ENCODE assay signal across 22 cellular contexts in genomic region chr1:15465674-15466073, GRCh38. TPM values are rescaled to one million over a fixed set of nuclear protein-coding genes. Genes with fewer than 3 reads are reported as not detected.
DNase-seq lines count a peak whose midpoint lies in the region; ATAC-seq, FAIRE-seq and TF ChIP-seq lines count a peak whose summit lies in the region.
"Had no signal": no experiment of that assay in that cellular context is flagged by ENCODE, and none has a peak within 500 bp of the region (broad histone marks: within the 10 kb centered on the region; RNA-seq: fewer than 3 reads in every experiment).

No MANE protein-coding gene starts in this region.

- H3K27ac ChIP-seq in K562 (ENCODE audit: extremely low read depth, low read depth, low read length) (no peak overlapping the region), upper lobe of right lung (no peak overlapping the region)
- H3K27ac ChIP-seq: BLaER1 treated with 17β-estradiol and CSF1 and Interleukin-3, amounts not matched to agents 10 nM and 100 nM had no signal

- TF ChIP-seq CTCF in K562 (IDR thresholded peaks at IDR 0.05 in 2 of 3, conservative IDR thresholded peaks at IDR 0.05 in 1 of 3; ENCODE audit: insufficient read depth in 2 of 3, low read depth in 1 of 3, low read length in 3 of 3): no peak
- no peak for TF ChIP-seq CTCF in upper lobe of right lung (IDR thresholded peaks at IDR 0.05)

- TF ChIP-seq POLR2A in K562 (conservative IDR thresholded peaks at IDR 0.05): no peak

- DNase-seq in NCI-H2171 treated with DMSO at 0.1 percent for 48 hours (lab: John Stamatoyannopoulos, UW) (peak; percentile 30), NCI-H2171 (lab: John Stamatoyannopoulos, UW) (no peak), MV-4-11 (lab: John Stamatoyannopoulos, UW) (peak; percentile 66), K562 (ENCODE audit: extremely low read depth in 1 of 4, low spot score in 3 of 4) (peak in 3 of 4 experiments; percentile 34 to 49 (median 34)), upper lobe of right lung (no peak), GOT3 (lab: John Stamatoyannopoulos, UW) (no peak)
- DNase-seq: 8988T; Caco-2; CD4-positive, alpha-beta memory T cell; DMS 273 treated with DMSO at 0.1 percent for 48 hours; DMS79 treated with DMSO at 0.1 percent for 48 hours; HCEC 1CT; MM.1S; NCI-H1694 treated with DMSO at 0.1 percent for 48 hours; NCI-H2081 treated with DMSO at 0.1 percent for 48 hours; NCI-H446 treated with DMSO at 0.1 percent for 48 hours; NCI-H526 treated with DMSO at 0.1 percent for 48 hours had no signal

- ATAC-seq in K562 (peak; percentile 72), upper lobe of right lung (peak; percentile 58), GM19328 (IDR thresholded peaks at IDR 0.05; ENCODE audit: unreplicated experiment) (no peak)
- ATAC-seq: GM12878, GM23338, Right ventricle myocardium inferior had no signal

- peak overlapping the region; percentile 29 for H3K4me2 ChIP-seq in K562 (ENCODE audit: insufficient read depth, low read length)
- H3K4me2 ChIP-seq: GM23338 had no signal

- FAIRE-seq in K562 (lab: Jason Lieb, UNC): no peak
- FAIRE-seq: GM12878 had no signal

- no peaks in the 10 kb centered on the region for H3K9me1 ChIP-seq in K562 (ENCODE audit: control insufficient read depth, insufficient read depth, low read length)

- H4K20me1 ChIP-seq in K562 (replicated peaks; ENCODE audit: control insufficient read depth, insufficient read depth, low read length): no peaks in the 10 kb centered on the region
- H4K20me1 ChIP-seq: BLaER1 treated with 17β-estradiol and CSF1 and Interleukin-3, amounts not matched to agents 10 nM and 100 nM had no signal

- H2AFZ ChIP-seq in K562 (ENCODE audit: low read depth, low read length): peak overlapping the region; percentile 52
- H2AFZ ChIP-seq: GM23338 had no signal

- H3K9me3 ChIP-seq in K562 (replicated peaks; ENCODE audit: control insufficient read depth, insufficient read depth, low read depth, low read length) (no peaks in the 10 kb centered on the region), upper lobe of right lung (no peaks in the 10 kb centered on the region)
- H3K9me3 ChIP-seq: BLaER1 treated with 17β-estradiol and CSF1 and Interleukin-3, amounts not matched to agents 10 nM and 100 nM; Caco-2 had no signal

- H3K4me3 ChIP-seq in K562 (no peak overlapping the region), upper lobe of right lung (no peak overlapping the region)
- H3K4me3 ChIP-seq: BLaER1 treated with 17β-estradiol and CSF1 and Interleukin-3, amounts not matched to agents 10 nM and 100 nM; GM12878; GM23338 had no signal

- H3K27me3 ChIP-seq in K562 (ENCODE audit: control insufficient read depth in 2 of 2, insufficient read depth in 2 of 2, low read length in 2 of 2) (0 out of 5 replicates have a peak, but pooled peaks cover 0 to 7% of the 10 kb centered on the region in 2 experiments), upper lobe of right lung (no peaks in the 10 kb centered on the region)
- H3K27me3 ChIP-seq: BLaER1 treated with 17β-estradiol and CSF1 and Interleukin-3, amounts not matched to agents 10 nM and 100 nM had no signal

- H3K79me2 ChIP-seq in K562 (ENCODE audit: control insufficient read depth, insufficient read depth, low read length): no peaks in the 10 kb centered on the region

- H3K4me1 ChIP-seq in K562 (replicated peaks in 1 of 2; ENCODE audit: control insufficient read depth in 2 of 2, insufficient read depth in 2 of 2, low read length in 2 of 2) (peaks cover 4 to 11% of the 10 kb centered on the region in 2 experiments; a peak in 4 of 5 replicates), upper lobe of right lung (peaks cover 14% of the 10 kb centered on the region)
- H3K4me1 ChIP-seq: Caco-2 had no signal

- in situ Hi-C loops in K562 (cut with MboI): no loop called here

- no peak for TF ChIP-seq EP300 in K562 (IDR thresholded peaks at IDR 0.05; ENCODE audit: low read length)

- BruUV-seq in K562 (replicated peaks; lab: Mats Ljungman, UMichigan): no TSS peak

- no peak for TF ChIP-seq RAD21 in K562 (CRISPR knock-in tag; conservative IDR thresholded peaks at IDR 0.05 in 1 of 2, IDR thresholded peaks at IDR 0.05 in 1 of 2)

- H3K36me3 ChIP-seq in K562 (ENCODE audit: control insufficient read depth, insufficient read depth, low read length): no peaks in the 10 kb centered on the region
- no peaks in the 10 kb centered on the region for H3K36me3 ChIP-seq in upper lobe of right lung
- H3K36me3 ChIP-seq: BLaER1 treated with 17β-estradiol and CSF1 and Interleukin-3, amounts not matched to agents 10 nM and 100 nM had no signal

- POLR2A ChIA-PET in K562 (lab: Yijun Ruan, JAX): interaction anchor here (0.6 to 1.7 kb wide), 3 partner anchors 9 to 256 kb away, joined by 3 to 5 read pairs (median 4); partner anchors contain the start of gene CELA2A

- CTCF ChIA-PET in K562 (lab: Yijun Ruan, JAX; ENCODE audit: low intra/inter-chr PET ratio): no interaction called here

- 29% methylated on average over 7 of the region's 7 CpGs for WGBS in K562 (ENCODE audit: insufficient coverage, low coverage, missing lambda C conversion rate)

- no peak overlapping the region for H3K9ac ChIP-seq in K562 (ENCODE audit: insufficient read depth in 1 of 2, low read depth in 2 of 2, low read length in 2 of 2)
- H3K9ac ChIP-seq: BLaER1 treated with 17β-estradiol and CSF1 and Interleukin-3, amounts not matched to agents 10 nM and 100 nM had no signal

- intact Hi-C loops in K562 (cut with micrococcal nuclease) (no loop called here), upper lobe of right lung (cut with DNase I) (no loop called here)

RNA-seq across cellular contexts. Expression of gene CELA2A, which starts 9.1 kb away (rescaled TPM):
- not detected in 2 replicates for total RNA-seq in K562 (2011; cell fraction: chromatin; rRNA removed; ENCODE audit: low replicate concordance)
- total RNA-seq in K562 (2011; cell fraction: nucleolus; rRNA removed): not detected in 2 replicates
- not detected in 2 replicates for total RNA-seq in K562 (2011; cell fraction: nucleoplasm; rRNA removed)
- total RNA-seq in K562 (2014; rRNA removed) (not detected in 2 replicates), K562 (2014; rRNA removed; fragmentation: Illumina TruSeq; extraction: Trizol) (not detected in 2 replicates), K562 (2015; rRNA removed; fragmentation: Illumina TruSeq; extraction: Trizol) (not detected in 2 replicates), K562 (2021) (0.47 and 0.62 TPM in 2 replicates), upper lobe of right lung (not detected)
- polyA plus RNA-seq in K562 (2011; rRNA removed) (not detected in 2 replicates), K562 (2014; fragmentation: Illumina TruSeq; extraction: Trizol) (not detected in 2 replicates), K562 (2014; fragmentation: Nextera tagmentation; extraction: Ambion mirVana) (not detected), K562 (2014; rRNA removed) (not detected in 2 replicates)
- polyA plus RNA-seq in K562 (2011; cell fraction: cytosol; rRNA removed): not detected in 2 replicates
- polyA plus RNA-seq in K562 (2011; cell fraction: nucleus; rRNA removed): 0.17 TPM in 1 of 2 replicates, not detected in the other
- 0.30 TPM in 1 of 2 replicates, not detected in the other for polyA plus RNA-seq in K562 (2012)
- not detected in 2 replicates for polyA minus RNA-seq in K562 (2011; rRNA and poly(A)+ RNA removed)
- polyA minus RNA-seq in K562 (2011; cell fraction: cytosol; rRNA and poly(A)+ RNA removed): not detected in 2 replicates
- polyA minus RNA-seq in K562 (2011; cell fraction: nucleus; rRNA and poly(A)+ RNA removed): not detected in 2 replicates
- total RNA-seq: Caco-2; CD4-positive, alpha-beta memory T cell; GM23338; Right ventricle myocardium inferior had no signal
- polyA plus RNA-seq: CD4-positive, alpha-beta memory T cell; GM12878; GM23338 had no signal

RNA-seq across cellular contexts. Expression of gene CELA2B, which starts 10.2 kb away (rescaled TPM):
- not detected in 2 replicates for total RNA-seq in K562 (2011; cell fraction: chromatin; rRNA removed; ENCODE audit: low replicate concordance)
- total RNA-seq in K562 (2011; cell fraction: nucleolus; rRNA removed): not detected in 2 replicates
- not detected in 2 replicates for total RNA-seq in K562 (2011; cell fraction: nucleoplasm; rRNA removed)
- total RNA-seq in K562 (2014; rRNA removed): 2.1 TPM in 1 of 2 replicates, not detected in the other
- total RNA-seq in K562 (2014; rRNA removed; fragmentation: Illumina TruSeq; extraction: Trizol): not detected in 2 replicates
- total RNA-seq in K562 (2015; rRNA removed; fragmentation: Illumina TruSeq; extraction: Trizol): not detected in 2 replicates
- total RNA-seq in K562 (2021): 0.40 and 0.51 TPM in 2 replicates
- not detected in 2 replicates for polyA plus RNA-seq in K562 (2011; rRNA removed)
- polyA plus RNA-seq in K562 (2011; cell fraction: cytosol; rRNA removed): 0.31 TPM in 1 of 2 replicates, not detected in the other
- polyA plus RNA-seq in K562 (2011; cell fraction: nucleus; rRNA removed): not detected in 2 replicates
- polyA plus RNA-seq in K562 (2012): 0.28 TPM in 1 of 2 replicates, not detected in the other
- polyA plus RNA-seq in K562 (2014; fragmentation: Illumina TruSeq; extraction: Trizol): not detected in 2 replicates
- polyA plus RNA-seq in K562 (2014; fragmentation: Nextera tagmentation; extraction: Ambion mirVana): under 1 TPM in 1 of 2 experiments, not detected in 1; 0.25 TPM
- polyA plus RNA-seq in K562 (2014; rRNA removed): 0.25 and 0.39 TPM in 2 replicates
- polyA minus RNA-seq in K562 (2011; rRNA and poly(A)+ RNA removed): 0.28 TPM in 1 of 2 replicates, not detected in the other
- not detected in 2 replicates for polyA minus RNA-seq in K562 (2011; cell fraction: cytosol; rRNA and poly(A)+ RNA removed)
- polyA minus RNA-seq in K562 (2011; cell fraction: nucleus; rRNA and poly(A)+ RNA removed): not detected in 2 replicates
- total RNA-seq in upper lobe of right lung: not detected
- total RNA-seq: Caco-2; CD4-positive, alpha-beta memory T cell; GM12878; GM23338; Right ventricle myocardium inferior had no signal
- polyA plus RNA-seq: CD4-positive, alpha-beta memory T cell; GM12878; GM23338 had no signal

RNA-seq across cellular contexts. Expression of gene CTRC, which starts 27.4 kb away (rescaled TPM):
- total RNA-seq in K562 (2011; cell fraction: chromatin; rRNA removed; ENCODE audit: low replicate concordance): not detected in 2 replicates
- not detected in 2 replicates for total RNA-seq in K562 (2011; cell fraction: nucleolus; rRNA removed)
- total RNA-seq in K562 (2011; cell fraction: nucleoplasm; rRNA removed): not detected in 2 replicates
- total RNA-seq in K562 (2014; rRNA removed) (not detected in 2 replicates), K562 (2014; rRNA removed; fragmentation: Illumina TruSeq; extraction: Trizol) (not detected in 2 replicates), K562 (2015; rRNA removed; fragmentation: Illumina TruSeq; extraction: Trizol) (not detected in 2 replicates), K562 (2021) (0.84 and 1.2 TPM in 2 replicates), upper lobe of right lung (0.23 TPM)
- polyA plus RNA-seq in K562 (2011; rRNA removed) (not detected in 2 replicates), K562 (2014; fragmentation: Illumina TruSeq; extraction: Trizol) (not detected in 2 replicates), K562 (2014; fragmentation: Nextera tagmentation; extraction: Ambion mirVana) (not detected), K562 (2014; rRNA removed) (not detected in 2 replicates)
- not detected in 2 replicates for polyA plus RNA-seq in K562 (2011; cell fraction: cytosol; rRNA removed)
- polyA plus RNA-seq in K562 (2011; cell fraction: nucleus; rRNA removed): not detected in 2 replicates
- polyA plus RNA-seq in K562 (2012): 0.03 and 0.12 TPM in 2 replicates
- not detected in 2 replicates for polyA minus RNA-seq in K562 (2011; rRNA and poly(A)+ RNA removed)
- not detected in 2 replicates for polyA minus RNA-seq in K562 (2011; cell fraction: cytosol; rRNA and poly(A)+ RNA removed)
- polyA minus RNA-seq in K562 (2011; cell fraction: nucleus; rRNA and poly(A)+ RNA removed): not detected in 2 replicates
- total RNA-seq: Caco-2, Right ventricle myocardium inferior had no signal
- polyA plus RNA-seq: CD4-positive, alpha-beta memory T cell; GM23338 had no signal

RNA-seq across cellular contexts. Expression of gene EFHD2, which starts 56.0 kb away (rescaled TPM):
- 5.8 and 18.8 TPM in 2 replicates for total RNA-seq in K562 (2011; cell fraction: chromatin; rRNA removed; ENCODE audit: low replicate concordance)
- total RNA-seq in K562 (2011; cell fraction: nucleolus; rRNA removed): 14.5 and 18.0 TPM in 2 replicates
- total RNA-seq in K562 (2011; cell fraction: nucleoplasm; rRNA removed): 10.8 and 14.2 TPM in 2 replicates
- total RNA-seq in K562 (2014; rRNA removed) (53.6 and 62.9 TPM in 2 replicates), K562 (2014; rRNA removed; fragmentation: Illumina TruSeq; extraction: Trizol) (8.6 and 8.8 TPM in 2 replicates), K562 (2015; rRNA removed; fragmentation: Illumina TruSeq; extraction: Trizol) (25.2 and 27.9 TPM in 2 replicates), K562 (2021) (64.3 and 70.0 TPM in 2 replicates), upper lobe of right lung (64.3 TPM)
- polyA plus RNA-seq in K562 (2011; rRNA removed) (19.7 and 22.8 TPM in 2 replicates), K562 (2014; fragmentation: Illumina TruSeq; extraction: Trizol) (26.1 and 40.7 TPM in 2 replicates), K562 (2014; fragmentation: Nextera tagmentation; extraction: Ambion mirVana) (1 to 10 TPM; 1.7 to 1.8 TPM), K562 (2014; rRNA removed) (62.3 and 73.5 TPM in 2 replicates)
- 25.0 and 52.4 TPM in 2 replicates for polyA plus RNA-seq in K562 (2011; cell fraction: cytosol; rRNA removed)
- 15.0 and 24.5 TPM in 2 replicates for polyA plus RNA-seq in K562 (2011; cell fraction: nucleus; rRNA removed)
- polyA plus RNA-seq in K562 (2012): 38.1 and 44.7 TPM in 2 replicates
- polyA minus RNA-seq in K562 (2011; rRNA and poly(A)+ RNA removed): 5.5 and 6.9 TPM in 2 replicates
- 16.4 and 20.5 TPM in 2 replicates for polyA minus RNA-seq in K562 (2011; cell fraction: cytosol; rRNA and poly(A)+ RNA removed)
- polyA minus RNA-seq in K562 (2011; cell fraction: nucleus; rRNA and poly(A)+ RNA removed): 4.4 and 5.1 TPM in 2 replicates

RNA-seq across cellular contexts. Expression of gene CASP9, which starts 58.3 kb away (rescaled TPM):
- 39.0 and 62.3 TPM in 2 replicates for total RNA-seq in K562 (2011; cell fraction: chromatin; rRNA removed; ENCODE audit: low replicate concordance)
- total RNA-seq in K562 (2011; cell fraction: nucleolus; rRNA removed): 32.2 and 37.4 TPM in 2 replicates
- total RNA-seq in K562 (2011; cell fraction: nucleoplasm; rRNA removed): 33.4 and 38.2 TPM in 2 replicates
- total RNA-seq in K562 (2014; rRNA removed): 30.7 and 35.7 TPM in 2 replicates
- 23.5 and 25.4 TPM in 2 replicates for total RNA-seq in K562 (2014; rRNA removed; fragmentation: Illumina TruSeq; extraction: Trizol)
- 25.2 and 25.5 TPM in 2 replicates for total RNA-seq in K562 (2015; rRNA removed; fragmentation: Illumina TruSeq; extraction: Trizol)
- total RNA-seq in K562 (2021): 30.5 and 31.7 TPM in 2 replicates
- polyA plus RNA-seq in K562 (2011; rRNA removed): 54.1 and 66.1 TPM in 2 replicates
- 80.5 and 83.5 TPM in 2 replicates for polyA plus RNA-seq in K562 (2011; cell fraction: cytosol; rRNA removed)
- polyA plus RNA-seq in K562 (2011; cell fraction: nucleus; rRNA removed): 61.4 and 80.3 TPM in 2 replicates
- 24.6 and 39.3 TPM in 2 replicates for polyA plus RNA-seq in K562 (2012)
- polyA plus RNA-seq in K562 (2014; fragmentation: Illumina TruSeq; extraction: Trizol): 37.4 and 38.9 TPM in 2 replicates
- polyA plus RNA-seq in K562 (2014; fragmentation: Nextera tagmentation; extraction: Ambion mirVana): 10 to 100 TPM; 10.8 to 13.9 TPM
- 30.9 and 39.1 TPM in 2 replicates for polyA plus RNA-seq in K562 (2014; rRNA removed)
- 38.5 and 40.2 TPM in 2 replicates for polyA minus RNA-seq in K562 (2011; rRNA and poly(A)+ RNA removed)
- 25.8 and 31.2 TPM in 2 replicates for polyA minus RNA-seq in K562 (2011; cell fraction: cytosol; rRNA and poly(A)+ RNA removed)
- polyA minus RNA-seq in K562 (2011; cell fraction: nucleus; rRNA and poly(A)+ RNA removed): 15.8 and 29.1 TPM in 2 replicates
- total RNA-seq in upper lobe of right lung: 11.7 TPM

Comparison
In these comparisons a context has a peak if more than half of its experiments do, and no peak if none do; other contexts are left out.
1. DNase-seq: peak in NCI-H2171 treated with DMSO at 0.1 percent for 48 hours (single experiment), MV-4-11 (single experiment) and K562 (3 of 4); none in NCI-H2171 (single experiment), upper lobe of right lung (single experiment) and GOT3 (single experiment).